Comparison of ENCODE assay signal across 36 cellular contexts in genomic region chr4:133585323-133585722, GRCh38.
"Had no signal": no experiment of that assay in that cellular context is flagged by ENCODE, and none has a peak within 500 bp of the region (broad histone marks: within the 10 kb centered on the region; RNA-seq: fewer than 3 reads in every experiment).

No MANE protein-coding gene starts in this region.

- H3K9me3 ChIP-seq: adrenal gland, body of pancreas had no signal

- ATAC-seq: activated CD8-positive, alpha-beta T cell treated with anti-CD3 and anti-CD28 coated beads for 36 hours; activated naive CD4-positive, alpha-beta T cell treated with anti-CD3 and anti-CD28 coated beads, Interleukin-2, amount 50 U/mL, for 72 hours; activated T-cell treated with anti-CD3 and anti-CD28 coated beads, Interleukin-2, amount 50 U/mL, for 4 hours; activated T-cell treated with anti-CD3 and anti-CD28 coated beads, Interleukin-2, amount 50 U/mL, for 72 hours; activated T-helper 17 cell treated with anti-CD3 and anti-CD28 coated beads, Interleukin-2, amount 50 U/mL, for 72 hours; body of pancreas had no signal

- H3K9me3 Mint-ChIP-seq: activated B cell treated with CpG ODN at 0.5 μM for 24 hours; activated CD8-positive, alpha-beta T cell treated with anti-CD3 and anti-CD28 coated beads for 36 hours; activated naive CD4-positive, alpha-beta T cell treated with anti-CD3 and anti-CD28 coated beads for 36 hours; activated T-cell treated with anti-CD3 and anti-CD28 coated beads, Interleukin-2, amount 50 U/mL, for 4 hours; activated T-helper 1 cell treated with anti-CD3 and anti-CD28 coated beads, Interleukin-12 subunit alpha, Interleukin-12 subunit beta, Interleukin-2, Interleukin-4 antibody, amounts not matched to agents 30 ng/mL and 10 ng/mL and 1 ng/mL, durations not matched to agents 14 hours and 24 hours and 36 hours; T-helper 1 cell treated with Interleukin-12 subunit alpha and Interleukin-12 subunit beta and Interleukin-4 antibody, amounts not matched to agents 30 μg/mL and 1 μg/mL, for 36 hours; T-helper 2 cell treated with Interferon-gamma antibody and Interleukin-4, amounts not matched to agents 5 μg/mL and 100 μg/mL, for 36 hours had no signal

- H3K36me3 ChIP-seq: adrenal gland, brain microvascular endothelial cell, breast epithelium had no signal

- DNase-seq: activated B cell treated with CpG ODN at 0.5 μM for 24 hours; activated CD4-positive, alpha-beta memory T cell treated with anti-CD3 and anti-CD28 coated beads for 36 hours; activated CD4-positive, alpha-beta T cell treated with anti-CD3 and anti-CD28 coated beads for 4 hours; activated CD4-positive, alpha-beta T cell treated with anti-CD3 and anti-CD28 coated beads, Interleukin-2, amount 50 U/mL, for 1 hour; activated CD4-positive, alpha-beta T cell treated with anti-CD3 and anti-CD28 coated beads, Interleukin-2, amount 50 U/mL, for 4 hours; activated CD4-positive, CD25-positive, alpha-beta regulatory T cell treated with anti-CD3 and anti-CD28 coated beads, Interleukin-2, amount 50 U/mL, for 72 hours; activated CD8-positive, alpha-beta memory T cell treated with anti-CD3 and anti-CD28 coated beads, Interleukin-2, amount 50 U/mL, for 4 hours; activated CD8-positive, alpha-beta T cell treated with anti-CD3 and anti-CD28 coated beads for 36 hours; activated effector memory CD4-positive, alpha-beta T cell treated with anti-CD3 and anti-CD28 coated beads, Interleukin-2, amount 50 U/mL, for 16 hours; activated gamma-delta T cell treated with Interleukin-2 at 50 U/mL for 16 hours; activated naive CD4-positive, alpha-beta T cell; activated naive CD4-positive, alpha-beta T cell treated with anti-CD3 and anti-CD28 coated beads for 36 hours; activated naive CD4-positive, alpha-beta T cell treated with anti-CD3 and anti-CD28 coated beads, Interleukin-2, amount 50 U/mL, for 16 hours; activated naive CD8-positive, alpha-beta T cell treated with anti-CD3 and anti-CD28 coated beads for 36 hours; activated T-cell treated with anti-CD3 and anti-CD28 coated beads for 4 hours; activated T-cell treated with anti-CD3 and anti-CD28 coated beads, Interleukin-2, amount 50 U/mL, for 1 hour; activated T-cell treated with anti-CD3 and anti-CD28 coated beads, Interleukin-2, amount 50 U/mL, for 4 hours; activated T-cell treated with anti-CD3 and anti-CD28 coated beads, Interleukin-2, amount 50 U/mL, for 72 hours; adrenal gland; amniotic stem cell; aorta; body of pancreas; brain microvascular endothelial cell; central memory CD4-positive, alpha-beta T cell; T-helper 1 cell; T-helper 2 cell; T-helper 9 cell had no signal

- FAIRE-seq: astrocyte, TTC549 had no signal

- H3K27ac Mint-ChIP-seq: activated B cell treated with CpG ODN at 0.5 μM for 24 hours; activated CD4-positive, alpha-beta memory T cell treated with anti-CD3 and anti-CD28 coated beads for 36 hours; activated CD8-positive, alpha-beta T cell treated with anti-CD3 and anti-CD28 coated beads for 36 hours; activated naive CD4-positive, alpha-beta T cell treated with anti-CD3 and anti-CD28 coated beads for 36 hours; activated naive CD4-positive, alpha-beta T cell treated with anti-CD3 and anti-CD28 coated beads, Interleukin-2, amount 50 U/mL, for 72 hours; activated naive CD8-positive, alpha-beta T cell treated with anti-CD3 and anti-CD28 coated beads for 36 hours; activated T-cell treated with anti-CD3 and anti-CD28 coated beads, Interleukin-2, amount 50 U/mL, for 72 hours; activated T-helper 1 cell treated with anti-CD3 and anti-CD28 coated beads, Interleukin-12 subunit alpha, Interleukin-12 subunit beta, Interleukin-2, Interleukin-4 antibody, amounts not matched to agents 30 ng/mL and 10 ng/mL and 1 ng/mL, durations not matched to agents 14 hours and 24 hours and 36 hours; activated T-helper 17 cell treated with anti-CD3 and anti-CD28 coated beads, Interleukin-2, amount 50 U/mL, for 72 hours; T-helper 1 cell treated with Interleukin-12 subunit alpha and Interleukin-12 subunit beta and Interleukin-4 antibody, amounts not matched to agents 30 μg/mL and 1 μg/mL, for 36 hours; T-helper 2 cell treated with Interferon-gamma antibody and Interleukin-4, amounts not matched to agents 5 μg/mL and 100 μg/mL, for 36 hours had no signal

- H3K27me3 ChIP-seq: adrenal gland, body of pancreas, brain microvascular endothelial cell, breast epithelium had no signal

- H3K27me3 Mint-ChIP-seq: activated B cell treated with CpG ODN at 0.5 μM for 24 hours; activated CD4-positive, alpha-beta memory T cell treated with anti-CD3 and anti-CD28 coated beads for 36 hours; activated CD8-positive, alpha-beta T cell treated with anti-CD3 and anti-CD28 coated beads for 36 hours; activated naive CD8-positive, alpha-beta T cell treated with anti-CD3 and anti-CD28 coated beads for 36 hours; activated T-helper 17 cell treated with anti-CD3 and anti-CD28 coated beads, Interleukin-2, amount 50 U/mL, for 72 hours had no signal

- H3K4me1 ChIP-seq: adrenal gland, body of pancreas, breast epithelium had no signal

- H3K4me3 Mint-ChIP-seq: activated B cell treated with CpG ODN at 0.5 μM for 24 hours; activated CD4-positive, alpha-beta memory T cell treated with anti-CD3 and anti-CD28 coated beads for 36 hours; activated CD8-positive, alpha-beta T cell treated with anti-CD3 and anti-CD28 coated beads for 36 hours; activated naive CD4-positive, alpha-beta T cell treated with anti-CD3 and anti-CD28 coated beads for 36 hours; activated naive CD8-positive, alpha-beta T cell treated with anti-CD3 and anti-CD28 coated beads for 36 hours; activated T-cell treated with anti-CD3 and anti-CD28 coated beads, Interleukin-2, amount 50 U/mL, for 4 hours; activated T-cell treated with anti-CD3 and anti-CD28 coated beads, Interleukin-2, amount 50 U/mL, for 72 hours; activated T-helper 1 cell treated with anti-CD3 and anti-CD28 coated beads, Interleukin-12 subunit alpha, Interleukin-12 subunit beta, Interleukin-2, Interleukin-4 antibody, amounts not matched to agents 30 ng/mL and 10 ng/mL and 1 ng/mL, durations not matched to agents 14 hours and 24 hours and 36 hours; activated T-helper 17 cell treated with anti-CD3 and anti-CD28 coated beads, Interleukin-2, amount 50 U/mL, for 72 hours; T-helper 1 cell treated with Interleukin-12 subunit alpha and Interleukin-12 subunit beta and Interleukin-4 antibody, amounts not matched to agents 30 μg/mL and 1 μg/mL, for 36 hours; T-helper 2 cell treated with Interferon-gamma antibody and Interleukin-4, amounts not matched to agents 5 μg/mL and 100 μg/mL, for 36 hours had no signal

- H3K4me1 Mint-ChIP-seq: activated B cell treated with CpG ODN at 0.5 μM for 24 hours; activated naive CD8-positive, alpha-beta T cell treated with anti-CD3 and anti-CD28 coated beads for 36 hours; activated T-helper 17 cell treated with anti-CD3 and anti-CD28 coated beads, Interleukin-2, amount 50 U/mL, for 72 hours had no signal

- H3K27ac ChIP-seq: adrenal gland, body of pancreas, brain microvascular endothelial cell, breast epithelium, VCaP had no signal

- H3K4me3 ChIP-seq: adrenal gland, body of pancreas, breast epithelium had no signal

- H3K36me3 Mint-ChIP-seq: activated CD4-positive, alpha-beta memory T cell treated with anti-CD3 and anti-CD28 coated beads for 36 hours; activated naive CD4-positive, alpha-beta T cell treated with anti-CD3 and anti-CD28 coated beads, Interleukin-2, amount 50 U/mL, for 72 hours; activated naive CD8-positive, alpha-beta T cell treated with anti-CD3 and anti-CD28 coated beads for 36 hours had no signal
